In genomic region chr9:589723-590122, GRCh38 we compare ENCODE assay signal across 10 cellular contexts.
DNase-seq lines count a peak whose midpoint lies in the region; ATAC-seq and TF ChIP-seq lines count a peak whose summit lies in the region.
"Had no signal": no experiment of that assay in that cellular context is flagged by ENCODE, and none has a peak within 500 bp of the region (broad histone marks: within the 10 kb centered on the region; RNA-seq: fewer than 3 reads in every experiment).

No MANE protein-coding gene starts in this region.

- H3K9me3 ChIP-seq in sigmoid colon: no peaks in the 10 kb centered on the region
- no peaks in the 10 kb centered on the region for H3K9me3 ChIP-seq in spleen
- H3K9me3 ChIP-seq: ovary had no signal

- H3K27me3 ChIP-seq in sigmoid colon (no peaks in the 10 kb centered on the region), spleen (replicated peaks in 1 of 7) (no peaks in the 10 kb centered on the region)
- H3K27me3 ChIP-seq: ovary had no signal

- intact Hi-C loops in sigmoid colon (cut with DNase I): no loop called here
- intact Hi-C loops in spleen (cut with DNase I; ENCODE audit: low total_unique reads): no loop called here

- H3K36me3 ChIP-seq in sigmoid colon (no peaks in the 10 kb centered on the region), spleen (no peaks in the 10 kb centered on the region)
- H3K36me3 ChIP-seq: ovary had no signal

- H3K4me3 Mint-ChIP-seq in activated naive CD8-positive, alpha-beta T cell treated with anti-CD3 and anti-CD28 coated beads for 36 hours: no peak overlapping the region
- H3K4me3 Mint-ChIP-seq: activated naive CD8-positive, alpha-beta T cell treated with anti-CD3 and anti-CD28 coated beads, Interleukin-2, amount 10 ng/mL, durations not matched to agents 7 days and 5 days had no signal

- H3K4me1 ChIP-seq in sigmoid colon (peaks cover 0 to 54% (median 15%) of the 10 kb centered on the region in 4 donors), spleen (peaks cover 0 to 24% (median 8%) of the 10 kb centered on the region in 6 donors)

- DNase-seq in GM04503 (ENCODE audit: low read depth): peak; percentile 9
- no peak for DNase-seq in activated naive CD8-positive, alpha-beta T cell treated with anti-CD3 and anti-CD28 coated beads for 36 hours
- peak; percentile 90 for DNase-seq in fibroblast of the aortic adventitia (ENCODE audit: low read depth)
- no peak for DNase-seq in sigmoid colon
- DNase-seq in spleen: no peak
- no peak for DNase-seq in NCI-H1048 (lab: John Stamatoyannopoulos, UW)
- DNase-seq in occipital lobe (lab: John Stamatoyannopoulos, UW): no peak
- DNase-seq: activated naive CD8-positive, alpha-beta T cell treated with anti-CD3 and anti-CD28 coated beads, Interleukin-2, amount 10 ng/mL, durations not matched to agents 7 days and 5 days had no signal

- TF ChIP-seq CTCF in fibroblast of the aortic adventitia (IDR thresholded peaks at IDR 0.05; ENCODE audit: insufficient read depth, low read length): no peak
- TF ChIP-seq CTCF in sigmoid colon (IDR thresholded peaks at IDR 0.05): no peak
- no peak for TF ChIP-seq CTCF in spleen (IDR thresholded peaks at IDR 0.05 in 8 of 11, conservative IDR thresholded peaks at IDR 0.05 in 3 of 11)

- no peaks in the 10 kb centered on the region for H3K9me3 Mint-ChIP-seq in activated naive CD8-positive, alpha-beta T cell treated with anti-CD3 and anti-CD28 coated beads for 36 hours
- H3K9me3 Mint-ChIP-seq: activated naive CD8-positive, alpha-beta T cell treated with anti-CD3 and anti-CD28 coated beads, Interleukin-2, amount 10 ng/mL, durations not matched to agents 7 days and 5 days had no signal

- WGBS in sigmoid colon, 2 donors: 11 to 36% methylated on average over 3 of the region's 3 CpGs
- WGBS in spleen, 5 donors: 3 to 7% (median 5%) methylated on average over 3 of the region's 3 CpGs

- no peak overlapping the region for H3K4me3 ChIP-seq in fibroblast of the aortic adventitia (ENCODE audit: low read depth, low read length)
- H3K4me3 ChIP-seq in sigmoid colon: no peak overlapping the region
- H3K4me3 ChIP-seq in spleen: no peak overlapping the region
- H3K4me3 ChIP-seq: ovary had no signal

- peaks cover 2% of the 10 kb centered on the region for H3K4me1 Mint-ChIP-seq in activated naive CD8-positive, alpha-beta T cell treated with anti-CD3 and anti-CD28 coated beads for 36 hours

- H3K27me3 Mint-ChIP-seq in activated naive CD8-positive, alpha-beta T cell treated with anti-CD3 and anti-CD28 coated beads for 36 hours: no peaks in the 10 kb centered on the region

- H3K36me3 Mint-ChIP-seq in activated naive CD8-positive, alpha-beta T cell treated with anti-CD3 and anti-CD28 coated beads for 36 hours: no peaks in the 10 kb centered on the region
- H3K36me3 Mint-ChIP-seq: activated naive CD8-positive, alpha-beta T cell treated with anti-CD3 and anti-CD28 coated beads, Interleukin-2, amount 10 ng/mL, durations not matched to agents 7 days and 5 days had no signal

- TF ChIP-seq POLR2A in sigmoid colon (IDR thresholded peaks at IDR 0.05): no peak
- TF ChIP-seq POLR2A in spleen (IDR thresholded peaks at IDR 0.05): no peak

- H3K27ac ChIP-seq in sigmoid colon (peak overlapping the region in 3 of 4 donors; percentile 42 to 62 (median 55)), spleen (no peak overlapping the region)
- H3K27ac ChIP-seq: ovary had no signal

- no peak for TF ChIP-seq EP300 in sigmoid colon (IDR thresholded peaks at IDR 0.05)

- peak overlapping the region; percentile 34 for H3K27ac Mint-ChIP-seq in activated naive CD8-positive, alpha-beta T cell treated with anti-CD3 and anti-CD28 coated beads for 36 hours

- ATAC-seq in HG03457 (IDR thresholded peaks at IDR 0.05; ENCODE audit: unreplicated experiment): no peak

Comparison
In these comparisons a context has a peak if more than half of its experiments do, and no peak if none do; other contexts are left out.
1. DNase-seq: peak in GM04503 (single experiment) and fibroblast of the aortic adventitia (single experiment); none in activated naive CD8-positive, alpha-beta T cell treated with anti-CD3 and anti-CD28 coated beads for 36 hours (single experiment), sigmoid colon (single experiment), spleen (single experiment), NCI-H1048 (single experiment) and occipital lobe (single experiment).
2. H3K27ac ChIP-seq: peak in sigmoid colon (3 of 4); none in spleen (0 of 8).